12 cellular contexts compared by ENCODE assay signal in the genomic region with DNA sequence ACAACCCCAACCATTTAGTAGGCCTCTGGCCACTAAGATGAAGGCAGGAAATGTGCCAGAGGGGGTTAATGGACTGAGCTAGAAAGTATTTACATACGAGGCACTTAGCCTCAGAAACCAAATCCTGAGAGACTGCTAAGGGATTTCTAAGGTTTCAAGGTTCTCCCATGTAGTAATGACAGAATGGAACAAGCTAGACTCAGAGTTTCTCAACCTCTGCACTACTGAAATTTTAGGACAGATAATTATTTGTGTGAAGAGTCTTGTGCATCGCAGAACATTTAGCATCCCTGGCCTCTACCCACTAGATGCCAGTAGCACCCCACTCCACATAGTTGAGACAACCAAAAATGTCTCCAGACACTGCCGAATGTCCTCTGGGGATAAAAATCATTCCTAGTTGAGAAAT. TPM values are rescaled to one million over a fixed set of nuclear protein-coding genes. Genes with fewer than 3 reads are reported as not detected.
DNase-seq lines count a peak whose midpoint lies in the region; ATAC-seq and TF ChIP-seq lines count a peak whose summit lies in the region.
"Had no signal": no experiment of that assay in that cellular context is flagged by ENCODE, and none has a peak within 500 bp of the region (broad histone marks: within the 10 kb centered on the region; RNA-seq: fewer than 3 reads in every experiment).

No MANE protein-coding gene starts in this region.

- H3K27ac ChIP-seq in esophagus muscularis mucosa (replicated peaks in 1 of 4), result peak overlapping the region in 2 of 4 donors; percentile 5 to 14
- H3K27ac ChIP-seq in psoas muscle, result no peak overlapping the region
- H3K27ac ChIP-seq: skin epidermis had no signal

- H3K36me3 ChIP-seq in esophagus muscularis mucosa (peaks cover 11 to 21% (median 15%) of the 10 kb centered on the region in 4 donors), psoas muscle (ENCODE audit: insufficient read depth in 1 of 2, low read depth in 1 of 2) (peaks cover 0 to 17% of the 10 kb centered on the region in 2 donors)

- H3K4me1 ChIP-seq in esophagus muscularis mucosa (peaks cover 23 to 50% (median 33%) of the 10 kb centered on the region in 4 donors), psoas muscle (peaks cover 12% of the 10 kb centered on the region)

- peak in 1 of 4 donors; percentile 60 for ATAC-seq in psoas muscle
- no peak for ATAC-seq in GM19328 (IDR thresholded peaks at IDR 0.05; ENCODE audit: unreplicated experiment)
- ATAC-seq: left lobe of liver had no signal

- TF ChIP-seq CTCF in GM10266 (IDR thresholded peaks at IDR 0.05; ENCODE audit: control insufficient read depth, insufficient read depth, low read depth, missing control alignments) (no peak), esophagus muscularis mucosa (IDR thresholded peaks at IDR 0.05) (peak in 2 of 3 experiments; percentile 8 to 29), psoas muscle (IDR thresholded peaks at IDR 0.05) (peak; percentile 20)

- H3K27me3 ChIP-seq in esophagus muscularis mucosa, result no peaks in the 10 kb centered on the region
- H3K27me3 ChIP-seq in psoas muscle (ENCODE audit: insufficient read depth in 3 of 3, low read length in 2 of 3), result no peaks in the 10 kb centered on the region

- TF ChIP-seq POLR2A in esophagus muscularis mucosa (IDR thresholded peaks at IDR 0.05; ENCODE audit: low read depth), result no peak

- DNase-seq in GM10266 (ENCODE audit: extremely low spot score), result peak; percentile 16
- peak; percentile 23 to 53 for DNase-seq in NCI-H2081 (lab: John Stamatoyannopoulos, UW)
- DNase-seq in esophagus muscularis mucosa (ENCODE audit: extremely low spot score), result no peak
- no peak for DNase-seq in psoas muscle
- DNase-seq in HK-2 (ENCODE audit: unreplicated experiment), result no peak
- no peak for DNase-seq in epidermal melanocyte (ENCODE audit: insufficient read length, low spot score)
- DNase-seq: NCI-H146; stimulated activated naive CD4-positive, alpha-beta T cell treated with Interleukin-2 at 50 U/mL for 16 hours; T-helper 1 cell had no signal

- H3K9me3 ChIP-seq in esophagus muscularis mucosa (no peaks in the 10 kb centered on the region), psoas muscle (no peaks in the 10 kb centered on the region)

- no peak for TF ChIP-seq EP300 in esophagus muscularis mucosa (IDR thresholded peaks at IDR 0.05)

- intact Hi-C loops in esophagus muscularis mucosa (cut with DNase I), result no loop called here
- intact Hi-C loops in psoas muscle (cut with DNase I), result no loop called here

- H3K4me3 ChIP-seq in esophagus muscularis mucosa, result no peak overlapping the region
- H3K4me3 ChIP-seq in psoas muscle, result no peak overlapping the region
- H3K4me3 ChIP-seq: skin epidermis had no signal

- 42% methylated on average over 3 of the region's 3 CpGs for WGBS in esophagus muscularis mucosa
- WGBS in psoas muscle, 3 donors, result 35 to 65% (median 39%) methylated on average over 3 of the region's 3 CpGs

RNA-seq across cellular contexts. Expression of gene CHRM4, which starts 54.8 kb away (rescaled TPM):
- total RNA-seq in esophagus muscularis mucosa, result 1 to 10 TPM in 2 of 4 donors, under 1 TPM in 2; 0.34 to 1.5 (median 1.0) TPM
- total RNA-seq in psoas muscle, result not detected
- not detected for polyA plus RNA-seq in psoas muscle
- total RNA-seq: left lobe of liver had no signal

Comparison
In these comparisons a context has a peak if more than half of its experiments do, and no peak if none do; other contexts are left out.
1. DNase-seq: peak in GM10266 (single experiment) and NCI-H2081 (2 of 2); none in esophagus muscularis mucosa (single experiment), psoas muscle (0 of 2), HK-2 (single experiment) and epidermal melanocyte (single experiment).